ENCODE assay signal across 1 cellular context in the genomic region with DNA sequence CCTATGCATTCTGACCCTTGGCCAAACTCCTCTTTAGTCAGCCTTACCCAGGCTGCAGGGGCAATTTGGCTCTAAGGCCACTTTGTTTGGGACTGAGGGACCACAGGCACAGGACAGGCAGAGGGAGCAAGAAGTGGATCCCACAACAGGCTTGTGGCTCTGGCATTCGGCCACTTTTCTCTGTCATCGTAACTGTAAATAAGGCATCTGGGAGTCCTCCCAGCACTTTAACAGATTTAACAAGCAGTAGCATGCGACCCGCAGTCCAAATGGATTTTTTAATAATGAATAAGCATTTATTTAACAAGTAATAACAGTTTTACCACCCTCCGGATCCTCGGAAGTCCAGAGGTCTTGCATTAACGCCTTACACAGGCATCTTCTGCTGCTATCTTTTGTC.
TF ChIP-seq lines count a peak whose summit lies in the region.

No MANE protein-coding gene starts in this region.

TF ChIP-seq in H1, 55 proteins besides CTCF, POLR2A, EP300 and RAD21:
- TF ChIP-seq CHD2 (IDR thresholded peaks at IDR 0.05; ENCODE audit: low read length) (no peak), KDM1A (IDR thresholded peaks at IDR 0.05; ENCODE audit: borderline replicate concordance, low read length) (no peak), SP4 (IDR thresholded peaks at IDR 0.05; ENCODE audit: low read length) (no peak), KDM4A (IDR thresholded peaks at IDR 0.05; ENCODE audit: low read depth, low read length, severe bottlenecking) (no peak), CREB1 (IDR thresholded peaks at IDR 0.05) (no peak), HDAC2 (IDR thresholded peaks at IDR 0.05; ENCODE audit: borderline replicate concordance in 1 of 2, low read depth in 2 of 2, low read length in 2 of 2) (no peak), SAP30 (IDR thresholded peaks at IDR 0.05; ENCODE audit: insufficient read depth, insufficient replicate concordance, low read length) (no peak), TCF12 (IDR thresholded peaks at IDR 0.05; ENCODE audit: low read depth, low read length) (no peak), GTF2F1 (IDR thresholded peaks at IDR 0.05; ENCODE audit: borderline replicate concordance, low read depth, low read length) (no peak), RNF2 (IDR thresholded peaks at IDR 0.05; ENCODE audit: borderline replicate concordance, low read depth, low read length, missing control alignments, poor library complexity, severe bottlenecking) (no peak), TAF1 (IDR thresholded peaks at IDR 0.05; ENCODE audit: low read depth, low read length) (no peak), SIRT6 (IDR thresholded peaks at IDR 0.05; ENCODE audit: low read length) (no peak), SIX5 (IDR thresholded peaks at IDR 0.05; ENCODE audit: low read depth, low read length) (no peak), SP1 (IDR thresholded peaks at IDR 0.05; ENCODE audit: low read depth, low read length) (no peak), POLR2AphosphoS5 (IDR thresholded peaks at IDR 0.05; ENCODE audit: low read depth, low read length) (no peak)
- TF ChIP-seq, protein P1, sequence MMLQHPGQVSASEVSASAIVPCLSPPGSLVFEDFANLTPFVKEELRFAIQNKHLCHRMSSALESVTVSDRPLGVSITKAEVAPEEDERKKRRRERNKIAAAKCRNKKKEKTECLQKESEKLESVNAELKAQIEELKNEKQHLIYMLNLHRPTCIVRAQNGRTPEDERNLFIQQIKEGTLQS (IDR thresholded peaks at IDR 0.05; ENCODE audit: insufficient read depth, low read depth, low read length), result no peak
- TF ChIP-seq, protein P2, sequence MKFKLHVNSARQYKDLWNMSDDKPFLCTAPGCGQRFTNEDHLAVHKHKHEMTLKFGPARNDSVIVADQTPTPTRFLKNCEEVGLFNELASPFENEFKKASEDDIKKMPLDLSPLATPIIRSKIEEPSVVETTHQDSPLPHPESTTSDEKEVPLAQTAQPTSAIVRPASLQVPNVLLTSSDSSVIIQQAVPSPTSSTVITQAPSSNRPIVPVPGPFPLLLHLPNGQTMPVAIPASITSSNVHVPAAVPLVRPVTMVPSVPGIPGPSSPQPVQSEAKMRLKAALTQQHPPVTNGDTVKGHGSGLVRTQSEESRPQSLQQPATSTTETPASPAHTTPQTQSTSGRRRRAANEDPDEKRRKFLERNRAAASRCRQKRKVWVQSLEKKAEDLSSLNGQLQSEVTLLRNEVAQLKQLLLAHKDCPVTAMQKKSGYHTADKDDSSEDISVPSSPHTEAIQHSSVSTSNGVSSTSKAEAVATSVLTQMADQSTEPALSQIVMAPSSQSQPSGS (IDR thresholded peaks at IDR 0.05; ENCODE audit: low read length), result no peak
TF ChIP-seq in H1: peak in this region for 0.
